ENCODE assay signal across 8 cellular contexts in genomic region chr9:101485873-101486692, GRCh38. TPM values are rescaled to one million over a fixed set of nuclear protein-coding genes. Genes with fewer than 3 reads are reported as not detected.
DNase-seq lines count a peak whose midpoint lies in the region; ATAC-seq and TF ChIP-seq lines count a peak whose summit lies in the region.

No MANE protein-coding gene starts in this region.

- no peak overlapping the region for H3K27ac ChIP-seq in AG04450 (ENCODE audit: low read depth, low read length)
- H3K27ac ChIP-seq in angular gyrus (ENCODE audit: low read depth, low read length), result peak overlapping the region; percentile 91
- peak overlapping the region; percentile 54 for H3K27ac ChIP-seq in hepatocyte
- H3K27ac ChIP-seq in sigmoid colon, result peak overlapping the region; percentile 73 to 89 (median 86)

- H3K27me3 ChIP-seq in AG04450 (ENCODE audit: control insufficient read depth, insufficient read depth, low read length) (no peaks in the 10 kb centered on the region), MG63 (no peaks in the 10 kb centered on the region), hepatocyte (peaks cover 23% of the 10 kb centered on the region), sigmoid colon (peaks cover 0 to 7% (median 5%) of the 10 kb centered on the region in 3 donors)

- peaks cover 7% of the 10 kb centered on the region for H3K79me2 ChIP-seq in hepatocyte

- no peaks in the 10 kb centered on the region for H3K9me3 ChIP-seq in AG04450 (ENCODE audit: control insufficient read depth, insufficient read depth, low read length)
- H3K9me3 ChIP-seq in MG63, result no peaks in the 10 kb centered on the region
- H3K9me3 ChIP-seq in hepatocyte (ENCODE audit: low read depth), result no peaks in the 10 kb centered on the region
- no peaks in the 10 kb centered on the region for H3K9me3 ChIP-seq in sigmoid colon

- DNase-seq in AG04450 (ENCODE audit: low read depth, low spot score) (no peak), MG63 (peak; percentile 78), hepatocyte (ENCODE audit: low spot score) (peak; percentile 46), sigmoid colon (no peak)
- DNase-seq in activated naive CD4-positive, alpha-beta T cell treated with Interleukin-2 at 50 U/mL for 16 hours, result no peak

- no peaks in the 10 kb centered on the region for H3K9me2 ChIP-seq in hepatocyte (replicated peaks; ENCODE audit: insufficient read depth)

- peak in 1 of 2 donors; percentile 24 for TF ChIP-seq POLR2A in sigmoid colon (IDR thresholded peaks at IDR 0.05)

- no peak for TF ChIP-seq CTCF in AG04450 (IDR thresholded peaks at IDR 0.05; ENCODE audit: low read depth, low read length)
- no peak for TF ChIP-seq CTCF in hepatocyte (IDR thresholded peaks at IDR 0.05; ENCODE audit: poor library complexity)
- TF ChIP-seq CTCF in sigmoid colon (IDR thresholded peaks at IDR 0.05), result no peak

- ATAC-seq in HG03280 (IDR thresholded peaks at IDR 0.05; ENCODE audit: unreplicated experiment) (no peak), HG03097 (IDR thresholded peaks at IDR 0.05; ENCODE audit: low FRiP score, unreplicated experiment) (no peak)

- CTCF ChIA-PET in AG04450 (lab: Charles Lee), result interaction anchor here (0.7 to 8.7 kb wide), 9 partner anchors 9 to 44 kb away, joined by 3 to 93 read pairs (median 4); no protein-coding TSS in a partner anchor

- peak overlapping the region; percentile 94 for H3K4me2 ChIP-seq in hepatocyte

- H3K4me3 ChIP-seq in AG04450 (ENCODE audit: low read depth, low read length) (peak overlapping the region; percentile 76), MG63 (peak overlapping the region; percentile 68), hepatocyte (peak overlapping the region; percentile 35), sigmoid colon (peak overlapping the region; percentile 51 to 84 (median 72))

- TF ChIP-seq EP300 in sigmoid colon (IDR thresholded peaks at IDR 0.05), result no peak

- H3K36me3 ChIP-seq in MG63 (no peaks in the 10 kb centered on the region; the same call in 1 of the 2 replicates), hepatocyte (replicated peaks; ENCODE audit: insufficient read depth, low read depth) (no peaks in the 10 kb centered on the region), sigmoid colon (no peaks in the 10 kb centered on the region)

- intact Hi-C loops in sigmoid colon (cut with DNase I), result loop anchor here (2.0 kb wide), 1 partner anchor 45 kb away; no protein-coding TSS in a partner anchor

- WGBS in hepatocyte (ENCODE audit: low lambda C conversion rate, missing lambda C conversion rate), result 2% methylated on average over 59 of the region's 61 CpGs
- 1 to 3% methylated on average over 61 of the region's 61 CpGs for WGBS in sigmoid colon, 2 donors

- H4K20me1 ChIP-seq in hepatocyte (ENCODE audit: insufficient read depth, poor library complexity, severe bottlenecking), result no peaks in the 10 kb centered on the region

- H3K4me1 ChIP-seq in hepatocyte (ENCODE audit: insufficient read depth), result peaks cover 4% of the 10 kb centered on the region
- H3K4me1 ChIP-seq in sigmoid colon, result peaks cover 0 to 26% (median 7%) of the 10 kb centered on the region in 4 donors

- H2AFZ ChIP-seq in hepatocyte, result peak overlapping the region; percentile 69

- POLR2A ChIA-PET in AG04450 (lab: Yijun Ruan, JAX), result interaction anchor here (0.7 to 2.1 kb wide), 4 partner anchors 10 to 47 kb away, joined by 3 to 8 read pairs (median 4); partner anchors contain the start of gene RNF20

RNA-seq across cellular contexts. Expression of gene RNF20, which starts 47.6 kb away (rescaled TPM):
- polyA plus RNA-seq in AG04450 (2011; rRNA removed) (37.1 and 42.0 TPM in 2 replicates), hepatocyte (19.0 and 20.2 TPM in 2 replicates), sigmoid colon (10 to 100 TPM in 2 of 3 donors, 1 to 10 TPM in 1; 8.4 to 18.1 (median 11.8) TPM)
- 29.8 and 40.9 TPM in 2 replicates for polyA minus RNA-seq in AG04450 (2011; rRNA and poly(A)+ RNA removed)
- total RNA-seq in MG63 (2014; rRNA removed; shearing (Covaris generic); ENCODE audit: low replicate concordance), result 20.4 and 33.2 TPM in 2 replicates
- total RNA-seq in hepatocyte (20.1 and 21.7 TPM in 2 replicates), sigmoid colon (10 to 100 TPM; 27.2 to 47.1 (median 27.6) TPM)

RNA-seq across cellular contexts. Expression of gene ALDOB, which starts 50.5 kb away (rescaled TPM):
- polyA plus RNA-seq in AG04450 (2011; rRNA removed) (not detected in 2 replicates), hepatocyte (44.0 and 71.6 TPM in 2 replicates), sigmoid colon (10 to 100 TPM in 1 of 3 donors, 1 to 10 TPM in 2; 1.1 to 40.5 (median 9.6) TPM)
- not detected in 2 replicates for polyA minus RNA-seq in AG04450 (2011; rRNA and poly(A)+ RNA removed)
- not detected in 2 replicates for total RNA-seq in MG63 (2014; rRNA removed; shearing (Covaris generic); ENCODE audit: low replicate concordance)
- total RNA-seq in hepatocyte (236 and 264 TPM in 2 replicates), sigmoid colon (under 1 TPM in 2 of 4 donors, not detected in 2; 0.82 to 0.83 TPM)

Comparison
In these comparisons a context has a peak if more than half of its experiments do, and no peak if none do; other contexts are left out.
1. DNase-seq: peak in MG63 (single experiment) and hepatocyte (single experiment); none in AG04450 (single experiment), sigmoid colon (single experiment) and activated naive CD4-positive, alpha-beta T cell treated with Interleukin-2 at 50 U/mL for 16 hours (single experiment).
2. RNA of gene ALDOB, which starts 50.5 kb away (total RNA-seq): 236 to 264 TPM in hepatocyte; 0.82 to 0.83 TPM in sigmoid colon and not detected in MG63; every median in the first group is over 100 times any median in the second.
3. Peak in every context shown above with its lines, with median percentiles within 50 percentile points of each other: H3K4me3 ChIP-seq.